In genomic region chr1:12851779-12852178, GRCh38 we compare ENCODE assay signal across 21 cellular contexts. TPM values are rescaled to one million over a fixed set of nuclear protein-coding genes. Genes with fewer than 3 reads are reported as not detected.
DNase-seq lines count a peak whose midpoint lies in the region; ATAC-seq and TF ChIP-seq lines count a peak whose summit lies in the region.
"Had no signal": no experiment of that assay in that cellular context is flagged by ENCODE, and none has a peak within 500 bp of the region (broad histone marks: within the 10 kb centered on the region; RNA-seq: fewer than 3 reads in every experiment).

No MANE protein-coding gene starts in this region.

- no peaks in the 10 kb centered on the region for H3K36me3 ChIP-seq in MG63
- H3K36me3 ChIP-seq: thoracic aorta had no signal

- DNase-seq in ELR (ENCODE audit: low read depth) (peak; percentile 8), MG63 (peak; percentile 50), epithelial cell of esophagus (ENCODE audit: low read depth) (peak; percentile 2), stromal cell of bone marrow (ENCODE audit: low read depth) (peak; percentile 60), Ammon's horn (ENCODE audit: low spot score) (no peak)
- no peak for DNase-seq in stimulated activated CD4-positive, alpha-beta T cell treated with anti-CD3 and anti-CD28 coated beads, Interleukin-4, amount 100 ng/mL, for 24 hours
- DNase-seq: activated CD4-positive, alpha-beta T cell treated with anti-CD3 and anti-CD28 coated beads, Interleukin-2, amount 50 U/mL, for 1 hour; activated T-cell treated with anti-CD3 and anti-CD28 coated beads, Interleukin-2, amount 50 U/mL, for 4 hours; CD4-positive, alpha-beta T cell; DMS79 treated with DMSO at 0.1 percent for 48 hours; dorsolateral prefrontal cortex; head of caudate nucleus; immature natural killer cell; NCI-H2081 treated with DMSO at 0.1 percent for 48 hours; NCI-H526; PC-9 had no signal

- no peak for TF ChIP-seq CTCF in epithelial cell of esophagus (IDR thresholded peaks at IDR 0.05; ENCODE audit: insufficient read depth, low read depth, low read length, missing control alignments)

- H3K4me3 ChIP-seq in MG63 (no peak overlapping the region), epithelial cell of esophagus (ENCODE audit: low read length) (no peak overlapping the region)
- H3K4me3 ChIP-seq: dorsolateral prefrontal cortex, PC-9, thoracic aorta had no signal

- no peaks in the 10 kb centered on the region for H3K9me3 ChIP-seq in MG63
- H3K9me3 ChIP-seq: thoracic aorta had no signal

- no peaks in the 10 kb centered on the region for H3K27me3 ChIP-seq in MG63

- no peak for ATAC-seq in GM21737 (IDR thresholded peaks at IDR 0.05; ENCODE audit: unreplicated experiment)
- ATAC-seq: activated T-cell treated with anti-CD3 and anti-CD28 coated beads, Interleukin-2, amount 50 U/mL, for 4 hours; esophagus mucosa; natural killer cell treated with Interleukin-12 subunit alpha and Interleukin-12 subunit beta and Interleukin-15 and Interleukin-18, amount 100 ng/mL, for 72 hours had no signal

RNA-seq across cellular contexts. Expression of gene HNRNPCL1, which starts 3.3 kb away (rescaled TPM):
- total RNA-seq in MG63 (2014; rRNA removed; shearing (Covaris generic); ENCODE audit: low replicate concordance): not detected in 2 replicates
- total RNA-seq: activated T-cell treated with anti-CD3 and anti-CD28 coated beads, Interleukin-2, amount 50 U/mL, for 4 hours; CD4-positive, alpha-beta T cell; dorsolateral prefrontal cortex; esophagus mucosa; natural killer cell treated with Interleukin-12 subunit alpha and Interleukin-12 subunit beta and Interleukin-15 and Interleukin-18, amount 100 ng/mL, for 72 hours; PC-9; posterior vena cava; thoracic aorta had no signal

RNA-seq across cellular contexts. Expression of gene PRAMEF2, which starts 5.1 kb away (rescaled TPM):
- total RNA-seq in MG63 (2014; rRNA removed; shearing (Covaris generic); ENCODE audit: low replicate concordance): not detected in 2 replicates
- total RNA-seq: activated T-cell treated with anti-CD3 and anti-CD28 coated beads, Interleukin-2, amount 50 U/mL, for 4 hours; CD4-positive, alpha-beta T cell; dorsolateral prefrontal cortex; esophagus mucosa; natural killer cell treated with Interleukin-12 subunit alpha and Interleukin-12 subunit beta and Interleukin-15 and Interleukin-18, amount 100 ng/mL, for 72 hours; PC-9; posterior vena cava; thoracic aorta had no signal

RNA-seq across cellular contexts. Expression of gene PRAMEF11, which starts 20.6 kb away (rescaled TPM):
- not detected in 2 replicates for total RNA-seq in MG63 (2014; rRNA removed; shearing (Covaris generic); ENCODE audit: low replicate concordance)
- total RNA-seq: activated T-cell treated with anti-CD3 and anti-CD28 coated beads, Interleukin-2, amount 50 U/mL, for 4 hours; CD4-positive, alpha-beta T cell; dorsolateral prefrontal cortex; esophagus mucosa; natural killer cell treated with Interleukin-12 subunit alpha and Interleukin-12 subunit beta and Interleukin-15 and Interleukin-18, amount 100 ng/mL, for 72 hours; PC-9; posterior vena cava; thoracic aorta had no signal

RNA-seq across cellular contexts. Expression of gene PRAMEF4, which starts 34.2 kb away (rescaled TPM):
- not detected in 2 replicates for total RNA-seq in MG63 (2014; rRNA removed; shearing (Covaris generic); ENCODE audit: low replicate concordance)
- total RNA-seq: activated T-cell treated with anti-CD3 and anti-CD28 coated beads, Interleukin-2, amount 50 U/mL, for 4 hours; CD4-positive, alpha-beta T cell; dorsolateral prefrontal cortex; esophagus mucosa; natural killer cell treated with Interleukin-12 subunit alpha and Interleukin-12 subunit beta and Interleukin-15 and Interleukin-18, amount 100 ng/mL, for 72 hours; PC-9; posterior vena cava; thoracic aorta had no signal

RNA-seq across cellular contexts. Expression of gene PRAMEF10, which starts 46.3 kb away (rescaled TPM):
- total RNA-seq in MG63 (2014; rRNA removed; shearing (Covaris generic); ENCODE audit: low replicate concordance): not detected in 2 replicates
- total RNA-seq: activated T-cell treated with anti-CD3 and anti-CD28 coated beads, Interleukin-2, amount 50 U/mL, for 4 hours; CD4-positive, alpha-beta T cell; dorsolateral prefrontal cortex; esophagus mucosa; natural killer cell treated with Interleukin-12 subunit alpha and Interleukin-12 subunit beta and Interleukin-15 and Interleukin-18, amount 100 ng/mL, for 72 hours; PC-9; posterior vena cava; thoracic aorta had no signal

Comparison
In these comparisons a context has a peak if more than half of its experiments do, and no peak if none do; other contexts are left out.
1. DNase-seq: peak in ELR (single experiment), MG63 (single experiment), epithelial cell of esophagus (single experiment) and stromal cell of bone marrow (single experiment); none in stimulated activated CD4-positive, alpha-beta T cell treated with anti-CD3 and anti-CD28 coated beads, Interleukin-4, amount 100 ng/mL, for 24 hours (single experiment) and Ammon's horn (single experiment).